ENCODE assay signal across 1 cellular context in the genomic region with DNA sequence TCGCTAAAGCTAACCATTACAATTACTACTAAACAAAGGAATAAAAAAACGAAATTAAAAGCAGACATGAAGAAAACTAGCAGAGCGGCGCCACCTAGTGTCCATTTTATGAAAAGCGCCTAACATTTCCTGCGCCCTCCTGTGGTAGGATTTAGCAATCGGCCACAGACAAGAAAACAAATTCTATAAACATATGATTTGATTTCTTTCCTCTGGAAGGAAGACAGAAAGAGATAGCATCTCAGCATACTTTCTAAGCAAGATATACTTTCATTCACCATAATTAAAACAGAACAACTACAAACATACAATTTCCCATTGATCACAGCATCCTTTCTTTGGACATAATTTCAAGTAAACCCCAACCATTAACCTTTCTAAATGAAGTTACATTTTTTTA.
A peak's percentile ranks its signal among the peaks of the same experiment; 100 is the strongest.
TF ChIP-seq lines count a peak whose summit lies in the region.

No MANE protein-coding gene starts in this region.

TF ChIP-seq in SK-N-SH, 30 proteins besides CTCF, POLR2A, EP300 and RAD21 (continued from another document):
- TF ChIP-seq, protein P1, sequence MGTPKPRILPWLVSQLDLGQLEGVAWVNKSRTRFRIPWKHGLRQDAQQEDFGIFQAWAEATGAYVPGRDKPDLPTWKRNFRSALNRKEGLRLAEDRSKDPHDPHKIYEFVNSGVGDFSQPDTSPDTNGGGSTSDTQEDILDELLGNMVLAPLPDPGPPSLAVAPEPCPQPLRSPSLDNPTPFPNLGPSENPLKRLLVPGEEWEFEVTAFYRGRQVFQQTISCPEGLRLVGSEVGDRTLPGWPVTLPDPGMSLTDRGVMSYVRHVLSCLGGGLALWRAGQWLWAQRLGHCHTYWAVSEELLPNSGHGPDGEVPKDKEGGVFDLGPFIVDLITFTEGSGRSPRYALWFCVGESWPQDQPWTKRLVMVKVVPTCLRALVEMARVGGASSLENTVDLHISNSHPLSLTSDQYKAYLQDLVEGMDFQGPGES (IDR thresholded peaks at IDR 0.05; ENCODE audit: low read depth, low read length), result no peak
- TF ChIP-seq SMC3 (IDR thresholded peaks at IDR 0.05; ENCODE audit: low read depth, low read length), result peak; percentile 99
- no peak for TF ChIP-seq GABPA (IDR thresholded peaks at IDR 0.05; ENCODE audit: low read depth)
- no peak for TF ChIP-seq NRF1 (IDR thresholded peaks at IDR 0.05; ENCODE audit: low read depth, low read length)
- no peak for TF ChIP-seq NFIC (IDR thresholded peaks at IDR 0.05; ENCODE audit: borderline replicate concordance)
- TF ChIP-seq MXI1 (IDR thresholded peaks at IDR 0.05; ENCODE audit: low read depth, low read length), result no peak; the same call in 1 of the 2 replicates
- TF ChIP-seq FOXJ3 (CRISPR knock-in tag; IDR thresholded peaks at IDR 0.05), result no peak
- no peak for TF ChIP-seq EZH2phosphoT487 (IDR thresholded peaks at IDR 0.05; ENCODE audit: borderline replicate concordance, low read depth)
- TF ChIP-seq FOSL2 (IDR thresholded peaks at IDR 0.05; ENCODE audit: borderline replicate concordance, low read depth), result no peak
- TF ChIP-seq TEAD4 (IDR thresholded peaks at IDR 0.05; ENCODE audit: borderline replicate concordance, insufficient read depth), result no peak; the same call in 1 of the 2 replicates
- 0 out of 2 replicates have a peak, but pooled peaks have one; percentile 15 for TF ChIP-seq RCOR1 (IDR thresholded peaks at IDR 0.05; ENCODE audit: low read length)
- TF ChIP-seq, protein P2, sequence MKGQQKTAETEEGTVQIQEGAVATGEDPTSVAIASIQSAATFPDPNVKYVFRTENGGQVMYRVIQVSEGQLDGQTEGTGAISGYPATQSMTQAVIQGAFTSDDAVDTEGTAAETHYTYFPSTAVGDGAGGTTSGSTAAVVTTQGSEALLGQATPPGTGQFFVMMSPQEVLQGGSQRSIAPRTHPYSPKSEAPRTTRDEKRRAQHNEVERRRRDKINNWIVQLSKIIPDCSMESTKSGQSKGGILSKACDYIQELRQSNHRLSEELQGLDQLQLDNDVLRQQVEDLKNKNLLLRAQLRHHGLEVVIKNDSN (IDR thresholded peaks at IDR 0.05; ENCODE audit: borderline replicate concordance, low read depth), result no peak
- no peak for TF ChIP-seq MEF2A (IDR thresholded peaks at IDR 0.05; ENCODE audit: borderline replicate concordance, low read depth)
- 0 out of 2 replicates have a peak, but pooled peaks have one; percentile 35 for TF ChIP-seq GATA2 (CRISPR knock-in tag; IDR thresholded peaks at IDR 0.05)
- TF ChIP-seq, protein P3, sequence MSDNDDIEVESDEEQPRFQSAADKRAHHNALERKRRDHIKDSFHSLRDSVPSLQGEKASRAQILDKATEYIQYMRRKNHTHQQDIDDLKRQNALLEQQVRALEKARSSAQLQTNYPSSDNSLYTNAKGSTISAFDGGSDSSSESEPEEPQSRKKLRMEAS (IDR thresholded peaks at IDR 0.05; ENCODE audit: low read depth), result no peak
